ENCODE assay signal across 8 cellular contexts in genomic region chr1:2203671-2204383, GRCh38. TPM values are rescaled to one million over a fixed set of nuclear protein-coding genes. Genes with fewer than 3 reads are reported as not detected.
DNase-seq lines count a peak whose midpoint lies in the region; ATAC-seq and TF ChIP-seq lines count a peak whose summit lies in the region.

No MANE protein-coding gene starts in this region.

- peak overlapping the region; percentile 68; the same call in 1 of the 2 replicates for H3K4me3 Mint-ChIP-seq in HFFc6
- H3K4me3 Mint-ChIP-seq in osteocyte (ENCODE audit: unreplicated experiment): no peak overlapping the region

- no peak overlapping the region for H3K4me2 ChIP-seq in mesendoderm (ENCODE audit: low read length)

- H3K79me2 ChIP-seq in mesendoderm (ENCODE audit: control insufficient read depth, insufficient read depth, low read length): no peaks in the 10 kb centered on the region

- H3K23ac ChIP-seq in mesendoderm (ENCODE audit: low read length): no peak overlapping the region

- H3K27me3 Mint-ChIP-seq in HFFc6 (ENCODE audit: insufficient read depth) (no peaks in the 10 kb centered on the region; the same call in 1 of the 2 replicates), osteocyte (ENCODE audit: unreplicated experiment) (no peaks in the 10 kb centered on the region)

- intact Hi-C loops in colonic mucosa (cut with DNase I): no loop called here

- no peak overlapping the region for H2BK5ac ChIP-seq in mesendoderm (ENCODE audit: low read length)

- H3K4me1 ChIP-seq in colonic mucosa: peaks cover 8% of the 10 kb centered on the region
- peaks cover 1% of the 10 kb centered on the region for H3K4me1 ChIP-seq in mesendoderm (ENCODE audit: control insufficient read depth, low read depth, low read length)
- H3K4me1 ChIP-seq in suprapubic skin: peaks cover 72% of the 10 kb centered on the region

- peak overlapping the region; percentile 88 for H2AK5ac ChIP-seq in mesendoderm (ENCODE audit: low read length)

- TF ChIP-seq POLR2A in suprapubic skin (IDR thresholded peaks at IDR 0.05): no peak

- H3K9ac ChIP-seq in colonic mucosa (ENCODE audit: low read depth in 2 of 2, low read length in 2 of 2): peak overlapping the region; percentile 54 to 81
- H3K9ac ChIP-seq in mesendoderm (ENCODE audit: low read length): peak overlapping the region; percentile 94

- no peak for ATAC-seq in HG03469 (IDR thresholded peaks at IDR 0.05; ENCODE audit: unreplicated experiment)

- H3K27ac ChIP-seq in colonic mucosa: peak overlapping the region; percentile 60
- H3K27ac ChIP-seq in mesendoderm (ENCODE audit: low read depth, low read length): no peak overlapping the region
- peak overlapping the region; percentile 76 for H3K27ac ChIP-seq in suprapubic skin

- no peak for TF ChIP-seq CTCF in HFFc6 (IDR thresholded peaks at IDR 0.05)
- no peak for TF ChIP-seq CTCF in colonic mucosa (IDR thresholded peaks at IDR 0.05)
- no peak for TF ChIP-seq CTCF in suprapubic skin (IDR thresholded peaks at IDR 0.05)
- TF ChIP-seq CTCF in osteocyte (IDR thresholded peaks at IDR 0.05): no peak

- H3K4ac ChIP-seq in mesendoderm (ENCODE audit: low read depth, low read length): no peak overlapping the region

- H3K56ac ChIP-seq in mesendoderm (ENCODE audit: low read length): peak overlapping the region; percentile 99

- WGBS in mesendoderm (ENCODE audit: extremely low coverage, insufficient coverage, low lambda C conversion rate): no CpG with 5 or more reads among the region's 23 CpGs
- WGBS in suprapubic skin: 80% methylated on average over 2 of the region's 23 CpGs

- no peaks in the 10 kb centered on the region for H3K36me3 ChIP-seq in colonic mucosa
- no peaks in the 10 kb centered on the region for H3K36me3 ChIP-seq in mesendoderm (ENCODE audit: control insufficient read depth, insufficient read depth, low read length)
- no peaks in the 10 kb centered on the region for H3K36me3 ChIP-seq in suprapubic skin

- no peak for TF ChIP-seq EP300 in suprapubic skin (IDR thresholded peaks at IDR 0.05)

- no peaks in the 10 kb centered on the region for H3K9me3 ChIP-seq in colonic mucosa
- no peaks in the 10 kb centered on the region for H3K9me3 ChIP-seq in suprapubic skin

- no peak overlapping the region for H4K5ac ChIP-seq in mesendoderm (ENCODE audit: low read length)

- H3K27ac Mint-ChIP-seq in HFFc6 (peak overlapping the region; percentile 36; the same call in 1 of the 2 replicates), osteocyte (ENCODE audit: unreplicated experiment) (no peak overlapping the region)

- no peak overlapping the region for H3K18ac ChIP-seq in mesendoderm (ENCODE audit: low read length)

- H3K9me3 Mint-ChIP-seq in HFFc6 (no peaks in the 10 kb centered on the region), osteocyte (ENCODE audit: unreplicated experiment) (no peaks in the 10 kb centered on the region)

- H4K8ac ChIP-seq in mesendoderm (ENCODE audit: low read depth, low read length): no peak overlapping the region

- no peak overlapping the region for H2BK120ac ChIP-seq in mesendoderm (ENCODE audit: low read depth, low read length)

- H2BK15ac ChIP-seq in mesendoderm (replicated peaks; ENCODE audit: low read depth): no peak overlapping the region

- DNase-seq in HFFc6 (no peak), colonic mucosa (no peak), mesendoderm (no peak), suprapubic skin (ENCODE audit: low spot score in 2 of 2) (peak in 1 of 2 donors; percentile 72), NCI-H2227 (lab: John Stamatoyannopoulos, UW; ENCODE audit: unreplicated experiment) (no peak), osteocyte (ENCODE audit: extremely low spot score, unreplicated experiment) (no peak)
- DNase-seq in activated CD4-positive, CD25-positive, alpha-beta regulatory T cell (lab: John Stamatoyannopoulos, UW): no peak

- H3K27me3 ChIP-seq in colonic mucosa (no peaks in the 10 kb centered on the region), mesendoderm (ENCODE audit: insufficient read depth, low read length, poor library complexity) (no peaks in the 10 kb centered on the region), suprapubic skin (no peaks in the 10 kb centered on the region)

- H3K4me1 Mint-ChIP-seq in HFFc6 (ENCODE audit: low read depth): peaks cover 31% of the 10 kb centered on the region
- H3K4me1 Mint-ChIP-seq in osteocyte (ENCODE audit: unreplicated experiment): peaks cover 40% of the 10 kb centered on the region

- H3K4me3 ChIP-seq in colonic mucosa (peak overlapping the region; percentile 35), mesendoderm (ENCODE audit: low read length) (no peak overlapping the region), suprapubic skin (peak overlapping the region; percentile 46)

- no peaks in the 10 kb centered on the region for H3K79me1 ChIP-seq in mesendoderm (ENCODE audit: low read length)

- H3K36me3 Mint-ChIP-seq in HFFc6 (ENCODE audit: low read depth): no peaks in the 10 kb centered on the region
- H3K36me3 Mint-ChIP-seq in osteocyte (ENCODE audit: unreplicated experiment): no peaks in the 10 kb centered on the region

RNA-seq across cellular contexts. Expression of gene FAAP20, which starts 9.3 kb away (rescaled TPM):
- 10 to 100 TPM; 75.3 to 97.4 (median 82.7) TPM for total RNA-seq in HFFc6 (2021; fragmentation: NEBNext Ultra II Directional; extraction: Animal tissue kit (Norgen Biotek cat#: 25700))
- total RNA-seq in colonic mucosa (10 to 100 TPM; 29.9 to 53.7 TPM), suprapubic skin (10 to 100 TPM; 18.6 to 47.3 (median 24.9) TPM), osteocyte (85.1 and 90.4 TPM in 2 replicates)
- 85.8 TPM for polyA plus RNA-seq in mesendoderm (2013, experiment 1 of 2)
- polyA plus RNA-seq in mesendoderm (2013, experiment 2 of 2): 84.4 TPM

RNA-seq across cellular contexts. Expression of gene SKI, which starts 24.3 kb away (rescaled TPM):
- 10 to 100 TPM; 63.7 to 76.6 (median 66.1) TPM for total RNA-seq in HFFc6 (2021; fragmentation: NEBNext Ultra II Directional; extraction: Animal tissue kit (Norgen Biotek cat#: 25700))
- total RNA-seq in colonic mucosa (10 to 100 TPM; 31.0 to 36.1 TPM), suprapubic skin (10 to 100 TPM; 51.8 to 91.2 (median 68.1) TPM), osteocyte (131 and 132 TPM in 2 replicates)
- polyA plus RNA-seq in mesendoderm (2013, experiment 1 of 2): 48.1 TPM
- polyA plus RNA-seq in mesendoderm (2013, experiment 2 of 2): 51.1 TPM
